ENCODE assay signal across 23 cellular contexts in the genomic region with DNA sequence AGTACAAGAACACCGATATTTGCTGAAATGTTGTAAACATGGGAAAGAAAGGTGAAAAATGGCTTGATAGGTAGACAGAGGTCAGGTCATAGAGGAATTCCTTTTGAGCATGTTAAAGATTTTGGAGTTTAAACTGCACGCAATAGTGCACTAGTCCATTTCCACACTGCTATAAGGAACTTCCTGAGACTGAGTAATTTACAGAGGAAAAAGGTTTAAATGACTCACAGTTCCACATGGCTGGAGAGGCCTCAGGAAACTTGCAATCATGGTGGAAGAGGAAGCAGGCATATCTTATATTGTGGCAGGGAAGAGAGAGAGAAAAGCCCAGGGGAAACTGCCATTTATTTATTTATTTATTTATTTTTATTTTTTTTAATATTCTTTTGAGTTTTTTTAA.
"Had no signal": no experiment of that assay in that cellular context is flagged by ENCODE, and none has a peak within 500 bp of the region (broad histone marks: within the 10 kb centered on the region; RNA-seq: fewer than 3 reads in every experiment).

No MANE protein-coding gene starts in this region.

- DNase-seq: cortex of kidney; effector memory CD4-positive, alpha-beta T cell; esophagus squamous epithelium; foreskin fibroblast; glutamatergic neuron; kidney; left colon; left ventricle myocardium superior; mesenchymal stem cell; midbrain; naive B cell; occipital lobe; pancreas; retina; right lobe of liver; stimulated activated CD4-positive, alpha-beta T cell treated with anti-CD3 and anti-CD28 coated beads, Interleukin-4, amount 100 ng/mL, for 1 hour; stimulated activated CD8-positive, alpha-beta memory T cell treated with anti-CD3 and anti-CD28 coated beads, Interleukin-4, amount 100 ng/mL, for 48 hours; stimulated activated naive CD8-positive, alpha-beta T cell treated with anti-CD3 and anti-CD28 coated beads, Interleukin-15, Interleukin-2, amounts not matched to agents 100 U/mL and 50 U/mL, for 24 hours; tibial artery; upper lobe of left lung; uterus had no signal

- ATAC-seq: gastroesophageal sphincter; left colon; left ventricle myocardium superior; pancreas; right lobe of liver; stimulated activated effector memory CD8-positive, alpha-beta T cell treated with anti-CD3 and anti-CD28 coated beads, Interleukin-12 subunit alpha, Interleukin-12 subunit beta, amount 100 ng/mL, for 72 hours; stimulated activated naive CD8-positive, alpha-beta T cell treated with anti-CD3 and anti-CD28 coated beads, Interleukin-15, Interleukin-2, amounts not matched to agents 100 U/mL and 50 U/mL, for 24 hours had no signal
